20 cellular contexts compared by ENCODE assay signal in the genomic region with DNA sequence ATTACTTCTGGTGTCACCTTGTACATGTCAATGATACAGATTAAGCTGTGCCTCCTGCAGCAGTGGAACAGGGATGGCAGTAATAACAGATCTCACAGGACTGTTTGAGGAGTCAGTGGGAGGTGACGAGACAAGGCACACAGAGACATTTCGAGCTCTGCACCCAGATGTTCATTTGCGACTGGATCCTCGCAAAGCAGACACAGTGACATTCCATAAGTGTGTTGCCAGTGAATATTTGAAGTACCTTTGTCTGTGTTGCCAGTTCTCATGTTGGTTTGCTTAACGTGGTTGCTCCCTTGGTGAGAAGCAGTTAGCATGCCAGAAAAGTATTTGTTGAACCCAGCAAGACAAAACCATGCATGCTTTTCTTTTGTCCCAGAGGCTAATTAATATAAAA.
A peak's percentile ranks its signal among the peaks of the same experiment; 100 is the strongest.
DNase-seq lines count a peak whose midpoint lies in the region; ATAC-seq and TF ChIP-seq lines count a peak whose summit lies in the region.
"Had no signal": no experiment of that assay in that cellular context is flagged by ENCODE, and none has a peak within 500 bp of the region (broad histone marks: within the 10 kb centered on the region; RNA-seq: fewer than 3 reads in every experiment).

No MANE protein-coding gene starts in this region.

- DNase-seq in T-helper 1 cell = no peak
- DNase-seq in CD4-positive, alpha-beta T cell = no peak
- no peak for DNase-seq in RWPE2 (ENCODE audit: low spot score)
- DNase-seq in central memory CD8-positive, alpha-beta T cell (ENCODE audit: low spot score in 2 of 2) = no peak
- no peak for DNase-seq in CD14-positive monocyte (ENCODE audit: low spot score)
- no peak for DNase-seq in stimulated activated effector memory CD8-positive, alpha-beta T cell treated with anti-CD3 and anti-CD28 coated beads, Interleukin-12 subunit alpha, Interleukin-12 subunit beta, amount 100 ng/mL, for 72 hours (ENCODE audit: low spot score in 2 of 2)
- DNase-seq: activated T-cell treated with anti-CD3 and anti-CD28 coated beads, Interleukin-2, amount 50 U/mL, for 48 hours; amygdala; H7; left lung; NCI-H1417; NCI-H2227 treated with DMSO at 0.1 percent for 48 hours; NK-92 treated with Interleukin-12 subunit alpha and Interleukin-12 subunit beta, amount 100 ng/mL, for 24 hours; psoas muscle; small intestine; stimulated activated CD4-positive, alpha-beta T cell treated with anti-CD3 and anti-CD28 coated beads, Interleukin-4, amount 100 ng/mL, for 24 hours had no signal

- H3K27ac Mint-ChIP-seq in T-helper 1 cell treated with Interleukin-12 subunit alpha and Interleukin-12 subunit beta and Interleukin-4 antibody, amounts not matched to agents 30 μg/mL and 1 μg/mL, for 36 hours = peak overlapping the region; percentile 99
- peak overlapping the region; percentile 86 for H3K27ac Mint-ChIP-seq in CD4-positive, alpha-beta T cell
- H3K27ac Mint-ChIP-seq in central memory CD8-positive, alpha-beta T cell (ENCODE audit: low read depth) = peak overlapping the region; percentile 94
- no peak overlapping the region for H3K27ac Mint-ChIP-seq in CD14-positive monocyte
- no peak overlapping the region for H3K27ac Mint-ChIP-seq in stimulated activated effector memory CD8-positive, alpha-beta T cell treated with anti-CD3 and anti-CD28 coated beads, Interleukin-12 subunit alpha, Interleukin-12 subunit beta, amount 100 ng/mL, for 72 hours
- H3K27ac Mint-ChIP-seq: neural progenitor cell had no signal

- H3K9me3 Mint-ChIP-seq in T-helper 1 cell treated with Interleukin-12 subunit alpha and Interleukin-12 subunit beta and Interleukin-4 antibody, amounts not matched to agents 30 μg/mL and 1 μg/mL, for 36 hours = no peaks in the 10 kb centered on the region
- no peaks in the 10 kb centered on the region for H3K9me3 Mint-ChIP-seq in CD4-positive, alpha-beta T cell
- no peaks in the 10 kb centered on the region for H3K9me3 Mint-ChIP-seq in central memory CD8-positive, alpha-beta T cell
- H3K9me3 Mint-ChIP-seq in CD14-positive monocyte = no peaks in the 10 kb centered on the region
- no peaks in the 10 kb centered on the region for H3K9me3 Mint-ChIP-seq in stimulated activated effector memory CD8-positive, alpha-beta T cell treated with anti-CD3 and anti-CD28 coated beads, Interleukin-12 subunit alpha, Interleukin-12 subunit beta, amount 100 ng/mL, for 72 hours
- H3K9me3 Mint-ChIP-seq: neural progenitor cell had no signal

- POLR2A ChIA-PET in CD4-positive, alpha-beta T cell (lab: Charles Lee) = interaction anchor here (1.2 to 2.0 kb wide), 2 partner anchors 26 to 29 kb away, joined by 3 to 16 read pairs; no protein-coding TSS in a partner anchor

- no peaks in the 10 kb centered on the region for H3K27me3 ChIP-seq in CD4-positive, alpha-beta T cell (ENCODE audit: control insufficient read depth, insufficient read depth, low read length)
- H3K27me3 ChIP-seq in RWPE2 (ENCODE audit: insufficient read depth, poor library complexity, severe bottlenecking) = no peaks in the 10 kb centered on the region
- H3K27me3 ChIP-seq: left lung, neural progenitor cell had no signal

- H3K36me3 ChIP-seq in RWPE2 (ENCODE audit: low read depth) = peaks cover 7% of the 10 kb centered on the region; the same call in 1 of the 2 replicates
- H3K36me3 ChIP-seq: left lung, neural progenitor cell had no signal

- H3K4me1 Mint-ChIP-seq in T-helper 1 cell treated with Interleukin-12 subunit alpha and Interleukin-12 subunit beta and Interleukin-4 antibody, amounts not matched to agents 30 μg/mL and 1 μg/mL, for 36 hours (ENCODE audit: low read depth) = peaks cover 51% of the 10 kb centered on the region
- H3K4me1 Mint-ChIP-seq in CD4-positive, alpha-beta T cell (ENCODE audit: low read depth) = peaks cover 24% of the 10 kb centered on the region
- peaks cover 30% of the 10 kb centered on the region for H3K4me1 Mint-ChIP-seq in central memory CD8-positive, alpha-beta T cell
- H3K4me1 Mint-ChIP-seq in CD14-positive monocyte = peaks cover 49% of the 10 kb centered on the region
- H3K4me1 Mint-ChIP-seq in stimulated activated effector memory CD8-positive, alpha-beta T cell treated with anti-CD3 and anti-CD28 coated beads, Interleukin-12 subunit alpha, Interleukin-12 subunit beta, amount 100 ng/mL, for 72 hours = peaks cover 56% of the 10 kb centered on the region

- H3K36me3 Mint-ChIP-seq in T-helper 1 cell treated with Interleukin-12 subunit alpha and Interleukin-12 subunit beta and Interleukin-4 antibody, amounts not matched to agents 30 μg/mL and 1 μg/mL, for 36 hours (ENCODE audit: low read depth) = peaks cover 10% of the 10 kb centered on the region
- no peaks in the 10 kb centered on the region for H3K36me3 Mint-ChIP-seq in CD4-positive, alpha-beta T cell (ENCODE audit: low read depth)
- H3K36me3 Mint-ChIP-seq in central memory CD8-positive, alpha-beta T cell (ENCODE audit: insufficient read depth) = peaks cover 7% of the 10 kb centered on the region
- H3K36me3 Mint-ChIP-seq in CD14-positive monocyte = peaks cover 10 to 24% of the 10 kb centered on the region in 2 donors
- peaks cover 6% of the 10 kb centered on the region for H3K36me3 Mint-ChIP-seq in stimulated activated effector memory CD8-positive, alpha-beta T cell treated with anti-CD3 and anti-CD28 coated beads, Interleukin-12 subunit alpha, Interleukin-12 subunit beta, amount 100 ng/mL, for 72 hours

- H3K4me1 ChIP-seq in RWPE2 (ENCODE audit: insufficient read depth, poor library complexity, severe bottlenecking) = peaks cover 30% of the 10 kb centered on the region
- H3K4me1 ChIP-seq: neural progenitor cell, psoas muscle had no signal

- ATAC-seq in CD4-positive, alpha-beta T cell (ENCODE audit: poor library complexity) = no peak
- no peak for ATAC-seq in RWPE2 (ENCODE audit: low read depth)
- ATAC-seq in central memory CD8-positive, alpha-beta T cell (replicated peaks; ENCODE audit: extremely low read depth, poor library complexity, severe bottlenecking) = no peak
- no peak for ATAC-seq in GM21576 (IDR thresholded peaks at IDR 0.05; ENCODE audit: unreplicated experiment)
- no peak for ATAC-seq in stimulated activated effector memory CD8-positive, alpha-beta T cell treated with anti-CD3 and anti-CD28 coated beads, Interleukin-12 subunit alpha, Interleukin-12 subunit beta, amount 100 ng/mL, for 72 hours
- ATAC-seq: A549, psoas muscle had no signal

- H3K27ac ChIP-seq in CD4-positive, alpha-beta T cell (ENCODE audit: low read depth, low read length) = no peak overlapping the region
- H3K27ac ChIP-seq in RWPE2 (ENCODE audit: poor library complexity, severe bottlenecking) = peak overlapping the region; percentile 90
- H3K27ac ChIP-seq: neural progenitor cell, psoas muscle had no signal

- H3K27me3 Mint-ChIP-seq in T-helper 1 cell treated with Interleukin-12 subunit alpha and Interleukin-12 subunit beta and Interleukin-4 antibody, amounts not matched to agents 30 μg/mL and 1 μg/mL, for 36 hours (ENCODE audit: low read depth) = no peaks in the 10 kb centered on the region
- H3K27me3 Mint-ChIP-seq in CD4-positive, alpha-beta T cell = no peaks in the 10 kb centered on the region
- H3K27me3 Mint-ChIP-seq in central memory CD8-positive, alpha-beta T cell = no peaks in the 10 kb centered on the region
- peaks cover 1 to 6% (median 6%) of the 10 kb centered on the region in 3 donors for H3K27me3 Mint-ChIP-seq in CD14-positive monocyte (ENCODE audit: low read depth in 3 of 3)

- H3K9me3 ChIP-seq in CD4-positive, alpha-beta T cell (ENCODE audit: control insufficient read depth, low read length) = no peaks in the 10 kb centered on the region
- no peaks in the 10 kb centered on the region for H3K9me3 ChIP-seq in RWPE2 (ENCODE audit: severe bottlenecking)
- H3K9me3 ChIP-seq: A549, left lung, psoas muscle had no signal

- CTCF ChIA-PET in CD4-positive, alpha-beta T cell (lab: Charles Lee) = interaction anchor here (3.0 kb wide), 1 partner anchor 26 kb away, joined by 18 read pairs; no protein-coding TSS in a partner anchor

- H3K4me3 Mint-ChIP-seq in T-helper 1 cell treated with Interleukin-12 subunit alpha and Interleukin-12 subunit beta and Interleukin-4 antibody, amounts not matched to agents 30 μg/mL and 1 μg/mL, for 36 hours = no peak overlapping the region
- no peak overlapping the region for H3K4me3 Mint-ChIP-seq in CD4-positive, alpha-beta T cell
- no peak overlapping the region for H3K4me3 Mint-ChIP-seq in central memory CD8-positive, alpha-beta T cell
- H3K4me3 Mint-ChIP-seq in CD14-positive monocyte = no peak overlapping the region
- no peak overlapping the region for H3K4me3 Mint-ChIP-seq in stimulated activated effector memory CD8-positive, alpha-beta T cell treated with anti-CD3 and anti-CD28 coated beads, Interleukin-12 subunit alpha, Interleukin-12 subunit beta, amount 100 ng/mL, for 72 hours
- H3K4me3 Mint-ChIP-seq: neural progenitor cell had no signal

- no peak overlapping the region for H3K4me3 ChIP-seq in RWPE2 (ENCODE audit: severe bottlenecking)
- H3K4me3 ChIP-seq: A549, left lung, neural progenitor cell, psoas muscle had no signal

- TF ChIP-seq CTCF in CD4-positive, alpha-beta T cell (IDR thresholded peaks at IDR 0.05) = no peak
- TF ChIP-seq CTCF in RWPE2 (IDR thresholded peaks at IDR 0.05; ENCODE audit: poor library complexity, severe bottlenecking) = no peak
- no peak for TF ChIP-seq CTCF in CD14-positive monocyte (IDR thresholded peaks at IDR 0.05)

- intact Hi-C loops in CD4-positive, alpha-beta T cell (cut with DNase I, micrococcal nuclease) = no loop called here
- intact Hi-C loops in CD14-positive monocyte (cut with micrococcal nuclease) = no loop called here

Comparison
In these comparisons a context has a peak if more than half of its experiments do, and no peak if none do; other contexts are left out.
1. H3K27ac Mint-ChIP-seq: peak in T-helper 1 cell treated with Interleukin-12 subunit alpha and Interleukin-12 subunit beta and Interleukin-4 antibody, amounts not matched to agents 30 μg/mL and 1 μg/mL, for 36 hours (single experiment), CD4-positive, alpha-beta T cell (single experiment) and central memory CD8-positive, alpha-beta T cell (single experiment); none in CD14-positive monocyte (0 of 7) and stimulated activated effector memory CD8-positive, alpha-beta T cell treated with anti-CD3 and anti-CD28 coated beads, Interleukin-12 subunit alpha, Interleukin-12 subunit beta, amount 100 ng/mL, for 72 hours (single experiment).